In genomic region chr9:70602364-70603019, GRCh38 we compare ENCODE assay signal across 8 cellular contexts.
DNase-seq lines count a peak whose midpoint lies in the region; ATAC-seq and TF ChIP-seq lines count a peak whose summit lies in the region.

No MANE protein-coding gene starts in this region.

- no peaks in the 10 kb centered on the region for H4K20me1 ChIP-seq in Loucy (ENCODE audit: insufficient read depth, low read length, poor library complexity, severe bottlenecking)

- H3K9me3 ChIP-seq in Loucy (ENCODE audit: insufficient read depth, low read depth, low read length) (no peaks in the 10 kb centered on the region), SJSA1 (replicated peaks) (no peaks in the 10 kb centered on the region), heart right ventricle (no peaks in the 10 kb centered on the region)

- no peaks in the 10 kb centered on the region for H3K9me2 ChIP-seq in Loucy (replicated peaks; ENCODE audit: low read depth, low read length)

- H3K27me3 ChIP-seq in Loucy (ENCODE audit: insufficient read depth, low read length, poor library complexity, severe bottlenecking) (no peaks in the 10 kb centered on the region), SJSA1 (replicated peaks) (no peaks in the 10 kb centered on the region), heart right ventricle (no peaks in the 10 kb centered on the region)

- H3K27ac ChIP-seq in SJSA1 (peak overlapping the region; percentile 96), heart right ventricle (peak overlapping the region; percentile 80 to 94 (median 88))

- H3F3A ChIP-seq in Loucy (ENCODE audit: low read depth) = no peaks in the 10 kb centered on the region

- no peak overlapping the region for H3K9ac ChIP-seq in Loucy (ENCODE audit: low read depth, low read length, poor library complexity, severe bottlenecking)

- H3K79me2 ChIP-seq in Loucy (ENCODE audit: insufficient read depth, low read length) = no peaks in the 10 kb centered on the region

- H3K4me1 ChIP-seq in Loucy (ENCODE audit: insufficient read depth, low read length, poor library complexity, severe bottlenecking) = no peaks in the 10 kb centered on the region
- peaks cover 29% of the 10 kb centered on the region for H3K4me1 ChIP-seq in SJSA1 (replicated peaks)
- peaks cover 6 to 36% (median 29%) of the 10 kb centered on the region in 9 donors for H3K4me1 ChIP-seq in heart right ventricle

- intact Hi-C loops in heart right ventricle (cut with DNase I) = loop anchor here (1.0 to 10.0 kb wide), 16 partner anchors 110 to 630 kb away; partner anchors contain the start of genes KLF9 (in 4 of the 10) and SMC5 (in 2 of the 10)
- intact Hi-C loops in posterior cingulate gyrus (cut with DNase I) = loop anchor here (2.0 to 5.0 kb wide), 3 partner anchors 120 to 630 kb away; no protein-coding TSS in a partner anchor

- ATAC-seq in GM21825 (IDR thresholded peaks at IDR 0.05; ENCODE audit: unreplicated experiment) (peak; percentile 84), heart right ventricle (peak; percentile 19 to 80 (median 72))

- H3K36me3 ChIP-seq in Loucy (ENCODE audit: insufficient read depth, low read length) (no peaks in the 10 kb centered on the region), SJSA1 (no peaks in the 10 kb centered on the region), heart right ventricle (no peaks in the 10 kb centered on the region)

- H3K4me2 ChIP-seq in Loucy (ENCODE audit: low read depth, low read length, poor library complexity, severe bottlenecking) = no peak overlapping the region

- DNase-seq in GDM1 (lab: John Stamatoyannopoulos, UW) = peak; percentile 40
- DNase-seq in SJSA1 (ENCODE audit: low read depth in 1 of 2, low spot score in 2 of 2) = peak; percentile 49 to 78
- DNase-seq in amniotic epithelial cell (ENCODE audit: low read depth) = peak; percentile 91
- DNase-seq in heart right ventricle = peak in 1 of 2 donors; percentile 72
- DNase-seq in posterior cingulate gyrus = peak in 6 of 10 donors; percentile 43 to 94 (median 54)
- DNase-seq in GOT3 (lab: John Stamatoyannopoulos, UW) = no peak

- H2AFZ ChIP-seq in Loucy (ENCODE audit: low read length) = peak overlapping the region; percentile 50

- WGBS in heart right ventricle, 2 donors = 39 to 43% methylated on average over 5 of the region's 5 CpGs

- TF ChIP-seq CTCF in Loucy (conservative IDR thresholded peaks at IDR 0.05; ENCODE audit: low read length) (peak; percentile 93), heart right ventricle (IDR thresholded peaks at IDR 0.05) (peak; percentile 72 to 87 (median 78))

- H3K4me3 ChIP-seq in Loucy (ENCODE audit: low read length, poor library complexity, severe bottlenecking) (no peak overlapping the region), SJSA1 (peak overlapping the region; percentile 15; the same call in 1 of the 2 replicates), heart right ventricle (peak overlapping the region in 7 of 10 donors; percentile 3 to 36 (median 32))
